Comparison of ENCODE assay signal across 13 cellular contexts in genomic region chr11:80103149-80103859, GRCh38.
DNase-seq lines count a peak whose midpoint lies in the region; ATAC-seq, FAIRE-seq and TF ChIP-seq lines count a peak whose summit lies in the region.
"Had no signal": no experiment of that assay in that cellular context is flagged by ENCODE, and none has a peak within 500 bp of the region (broad histone marks: within the 10 kb centered on the region; RNA-seq: fewer than 3 reads in every experiment).

No MANE protein-coding gene starts in this region.

- DNase-seq in A549 (ENCODE audit: low read depth in 1 of 2, low spot score in 1 of 2) (peak in 1 of 2 experiments; percentile 30), HK-2 (ENCODE audit: unreplicated experiment) (peak; percentile 17), amniotic epithelial cell (ENCODE audit: low read depth) (peak; percentile 93), hepatic stellate cell (ENCODE audit: low spot score) (peak; percentile 71), upper lobe of right lung (no peak), ecto neural progenitor cell (ENCODE audit: low spot score) (no peak)
- DNase-seq in natural killer cell treated with Interleukin-12 subunit alpha and Interleukin-12 subunit beta and Interleukin-15 and Interleukin-18, amount 100 ng/mL, for 72 hours (ENCODE audit: low spot score): no peak
- DNase-seq: activated CD8-positive, alpha-beta memory T cell treated with anti-CD3 and anti-CD28 coated beads for 24 hours; effector CD8-positive, alpha-beta T cell; NCI-H524 treated with DMSO at 0.1 percent for 48 hours had no signal

- no peak for TF ChIP-seq EP300 in A549 (IDR thresholded peaks at IDR 0.05)

- no peak for FAIRE-seq in A549 (lab: Jason Lieb, UNC)

- CTCF ChIA-PET in A549 (lab: Yijun Ruan, JAX): interaction anchor here (0.6 kb wide), 1 partner anchor 357 kb away, joined by 4 read pairs; no protein-coding TSS in a partner anchor

- H3K27ac Mint-ChIP-seq in natural killer cell treated with Interleukin-12 subunit alpha and Interleukin-12 subunit beta and Interleukin-15 and Interleukin-18, amount 100 ng/mL, for 72 hours: no peak overlapping the region
- H3K27ac Mint-ChIP-seq: activated naive CD4-positive, alpha-beta T cell treated with anti-CD3 and anti-CD28 coated beads, Interleukin-2, amount 50 U/mL, for 24 hours had no signal

- H3K36me3 Mint-ChIP-seq in natural killer cell treated with Interleukin-12 subunit alpha and Interleukin-12 subunit beta and Interleukin-15 and Interleukin-18, amount 100 ng/mL, for 72 hours: peaks cover 11% of the 10 kb centered on the region
- H3K36me3 Mint-ChIP-seq: activated naive CD4-positive, alpha-beta T cell treated with anti-CD3 and anti-CD28 coated beads, Interleukin-2, amount 50 U/mL, for 24 hours had no signal

- H3K4me3 ChIP-seq in A549: no peak overlapping the region
- no peak overlapping the region for H3K4me3 ChIP-seq in upper lobe of right lung

- H3K4me1 ChIP-seq in A549 (no peaks in the 10 kb centered on the region), upper lobe of right lung (no peaks in the 10 kb centered on the region)

- H3K9me3 Mint-ChIP-seq in natural killer cell treated with Interleukin-12 subunit alpha and Interleukin-12 subunit beta and Interleukin-15 and Interleukin-18, amount 100 ng/mL, for 72 hours: peaks cover 17% of the 10 kb centered on the region

- WGBS in A549 (ENCODE audit: missing lambda C conversion rate): 7% methylated on average over 4 of the region's 4 CpGs

- H3K9me3 ChIP-seq in A549 (no peaks in the 10 kb centered on the region), upper lobe of right lung (no peaks in the 10 kb centered on the region)

- no peak for TF ChIP-seq RAD21 in A549 (conservative IDR thresholded peaks at IDR 0.05 in 1 of 2, IDR thresholded peaks at IDR 0.05 in 1 of 2)

- H3K27me3 ChIP-seq in upper lobe of right lung: no peaks in the 10 kb centered on the region

- no peaks in the 10 kb centered on the region for H3K27me3 Mint-ChIP-seq in natural killer cell treated with Interleukin-12 subunit alpha and Interleukin-12 subunit beta and Interleukin-15 and Interleukin-18, amount 100 ng/mL, for 72 hours
- H3K27me3 Mint-ChIP-seq: activated naive CD4-positive, alpha-beta T cell treated with anti-CD3 and anti-CD28 coated beads, Interleukin-2, amount 50 U/mL, for 24 hours had no signal

- ATAC-seq in A549 (no peak), upper lobe of right lung (no peak), HG02981 (IDR thresholded peaks at IDR 0.05; ENCODE audit: unreplicated experiment) (no peak)
- ATAC-seq in natural killer cell treated with Interleukin-12 subunit alpha and Interleukin-12 subunit beta and Interleukin-15 and Interleukin-18, amount 100 ng/mL, for 72 hours: no peak
- ATAC-seq: HCT116 had no signal

- no peaks in the 10 kb centered on the region for H3K36me3 ChIP-seq in upper lobe of right lung

- H3K4me3 Mint-ChIP-seq in natural killer cell treated with Interleukin-12 subunit alpha and Interleukin-12 subunit beta and Interleukin-15 and Interleukin-18, amount 100 ng/mL, for 72 hours: no peak overlapping the region
- H3K4me3 Mint-ChIP-seq: activated naive CD4-positive, alpha-beta T cell treated with anti-CD3 and anti-CD28 coated beads, Interleukin-2, amount 50 U/mL, for 24 hours had no signal

- intact Hi-C loops in upper lobe of right lung (cut with DNase I): no loop called here

- no peak overlapping the region for H3K27ac ChIP-seq in A549
- no peak overlapping the region for H3K27ac ChIP-seq in upper lobe of right lung

- no peak for TF ChIP-seq POLR2A in A549 (IDR thresholded peaks at IDR 0.05; ENCODE audit: low read length)

- no peaks in the 10 kb centered on the region for H3K4me1 Mint-ChIP-seq in natural killer cell treated with Interleukin-12 subunit alpha and Interleukin-12 subunit beta and Interleukin-15 and Interleukin-18, amount 100 ng/mL, for 72 hours (ENCODE audit: low read depth in 2 of 2)
- H3K4me1 Mint-ChIP-seq: activated naive CD4-positive, alpha-beta T cell treated with anti-CD3 and anti-CD28 coated beads, Interleukin-2, amount 50 U/mL, for 24 hours had no signal

- POLR2A ChIA-PET in A549 (lab: Yijun Ruan, JAX): no interaction called here

- no peak overlapping the region for H3K4me2 ChIP-seq in A549

- TF ChIP-seq CTCF in A549 (IDR thresholded peaks at IDR 0.05): no peak
- no peak for TF ChIP-seq CTCF in upper lobe of right lung (IDR thresholded peaks at IDR 0.05)

TF ChIP-seq in A549, 52 proteins besides CTCF, POLR2A, EP300 and RAD21:
- TF ChIP-seq TFCP2L1 (CRISPR knock-in tag; IDR thresholded peaks at IDR 0.05): no peak
- TF ChIP-seq MAX (IDR thresholded peaks at IDR 0.05): 0 out of 2 replicates have a peak, but pooled peaks have one; percentile 22

Comparison
In these comparisons a context has a peak if more than half of its experiments do, and no peak if none do; other contexts are left out.
1. DNase-seq: peak in HK-2 (single experiment), amniotic epithelial cell (single experiment) and hepatic stellate cell (single experiment); none in upper lobe of right lung (single experiment), ecto neural progenitor cell (single experiment) and natural killer cell treated with Interleukin-12 subunit alpha and Interleukin-12 subunit beta and Interleukin-15 and Interleukin-18, amount 100 ng/mL, for 72 hours (single experiment).